In genomic region chr16:17965131-17965530, GRCh38 we compare ENCODE assay signal across 26 cellular contexts.
"Had no signal": no experiment of that assay in that cellular context is flagged by ENCODE, and none has a peak within 500 bp of the region (broad histone marks: within the 10 kb centered on the region; RNA-seq: fewer than 3 reads in every experiment).

No MANE protein-coding gene starts in this region.

- H3K4me1 Mint-ChIP-seq: activated T-helper 17 cell treated with anti-CD3 and anti-CD28 coated beads, Interleukin-2, amount 50 U/mL, for 72 hours had no signal

- DNase-seq: activated B cell treated with CpG ODN at 0.5 μM for 24 hours; activated CD4-positive, alpha-beta T cell treated with anti-CD3 and anti-CD28 coated beads for 48 hours; activated CD4-positive, alpha-beta T cell treated with anti-CD3 and anti-CD28 coated beads, Interleukin-2, amount 50 U/mL, for 1 hour; activated CD4-positive, alpha-beta T cell treated with anti-CD3 and anti-CD28 coated beads, Interleukin-2, amount 50 U/mL, for 48 hours; activated CD8-positive, alpha-beta memory T cell treated with anti-CD3 and anti-CD28 coated beads for 24 hours; activated CD8-positive, alpha-beta T cell treated with anti-CD3 and anti-CD28 coated beads for 36 hours; activated effector memory CD4-positive, alpha-beta T cell treated with Interleukin-2 at 50 U/mL for 16 hours; activated gamma-delta T cell treated with Interleukin-2 at 50 U/mL for 16 hours; activated naive CD4-positive, alpha-beta T cell treated with anti-CD3 and anti-CD28 coated beads, Interleukin-2, amount 50 U/mL, for 16 hours; activated naive CD4-positive, alpha-beta T cell treated with Interleukin-2 at 50 U/mL for 16 hours; activated T-cell treated with anti-CD3 and anti-CD28 coated beads, Interleukin-2, amount 50 U/mL, for 4 hours; amniotic stem cell; anterior cingulate cortex; brain microvascular endothelial cell; caudate nucleus; cortex of kidney; dermis blood vessel endothelial cell; effector CD4-positive, alpha-beta T cell; effector memory CD8-positive, alpha-beta T cell; esophagus squamous epithelium; head of caudate nucleus; T-helper 2 cell; WERI-Rb-1 had no signal

- H3K4me3 ChIP-seq: esophagus squamous epithelium had no signal

- H3K4me1 ChIP-seq: esophagus squamous epithelium had no signal

- H3K9me3 ChIP-seq: esophagus squamous epithelium had no signal

- H3K27ac Mint-ChIP-seq: activated B cell treated with CpG ODN at 0.5 μM for 24 hours; activated CD8-positive, alpha-beta T cell treated with anti-CD3 and anti-CD28 coated beads for 36 hours; activated naive CD8-positive, alpha-beta T cell; activated T-helper 17 cell treated with anti-CD3 and anti-CD28 coated beads, Interleukin-2, amount 50 U/mL, for 72 hours; effector memory CD8-positive, alpha-beta T cell had no signal

- H3K9me3 Mint-ChIP-seq: activated B cell treated with CpG ODN at 0.5 μM for 24 hours; activated T-cell treated with anti-CD3 and anti-CD28 coated beads, Interleukin-2, amount 50 U/mL, for 4 hours had no signal

- H3K36me3 Mint-ChIP-seq: activated naive CD8-positive, alpha-beta T cell had no signal

- H3K27me3 ChIP-seq: brain microvascular endothelial cell had no signal

- H3K4me3 Mint-ChIP-seq: activated B cell treated with CpG ODN at 0.5 μM for 24 hours; activated CD8-positive, alpha-beta T cell treated with anti-CD3 and anti-CD28 coated beads for 36 hours; activated naive CD8-positive, alpha-beta T cell; activated T-cell treated with anti-CD3 and anti-CD28 coated beads, Interleukin-2, amount 50 U/mL, for 4 hours; activated T-helper 17 cell treated with anti-CD3 and anti-CD28 coated beads, Interleukin-2, amount 50 U/mL, for 72 hours; effector memory CD8-positive, alpha-beta T cell had no signal

- H3K36me3 ChIP-seq: brain microvascular endothelial cell, esophagus squamous epithelium, WERI-Rb-1 had no signal

- H3K27ac ChIP-seq: brain microvascular endothelial cell, epithelial cell of prostate, esophagus squamous epithelium, WERI-Rb-1 had no signal
